Comparison of ENCODE assay signal across 31 cellular contexts in genomic region chr2:55609193-55609794, GRCh38. TPM values are rescaled to one million over a fixed set of nuclear protein-coding genes. Genes with fewer than 3 reads are reported as not detected.
DNase-seq lines count a peak whose midpoint lies in the region; ATAC-seq and TF ChIP-seq lines count a peak whose summit lies in the region.
"Had no signal": no experiment of that assay in that cellular context is flagged by ENCODE, and none has a peak within 500 bp of the region (broad histone marks: within the 10 kb centered on the region; RNA-seq: fewer than 3 reads in every experiment).

No MANE protein-coding gene starts in this region.

- H3K27ac ChIP-seq in body of pancreas (peak overlapping the region; percentile 70 to 89 (median 79)), mesendoderm (ENCODE audit: low read depth, low read length) (no peak overlapping the region), adrenal gland (no peak overlapping the region)
- H3K27ac ChIP-seq: cardiac muscle cell, prostate gland, tibial nerve had no signal

- no peaks in the 10 kb centered on the region for H3K9me3 ChIP-seq in body of pancreas
- no peaks in the 10 kb centered on the region for H3K9me3 ChIP-seq in adrenal gland (replicated peaks in 1 of 3)
- H3K9me3 ChIP-seq: Caco-2, prostate gland, SK-N-SH, tibial nerve had no signal

- ATAC-seq in natural killer cell (no peak), body of pancreas (peak; percentile 37), GM18873 (IDR thresholded peaks at IDR 0.05; ENCODE audit: low FRiP score, unreplicated experiment) (no peak), GM18505 (IDR thresholded peaks at IDR 0.05; ENCODE audit: unreplicated experiment) (no peak)
- no peak for ATAC-seq in natural killer cell treated with Interleukin-12 subunit alpha and Interleukin-12 subunit beta and Interleukin-15 and Interleukin-18, amount 100 ng/mL, for 72 hours
- ATAC-seq: activated CD8-positive, alpha-beta T cell treated with anti-CD3 and anti-CD28 coated beads, Interleukin-2, amount 10 ng/mL, durations not matched to agents 7 days and 5 days; activated naive CD4-positive, alpha-beta T cell treated with anti-CD3 and anti-CD28 coated beads, Interleukin-2, amount 50 U/mL, for 72 hours; esophagus mucosa; stimulated activated effector memory CD8-positive, alpha-beta T cell treated with anti-CD3 and anti-CD28 coated beads, Interleukin-12 subunit alpha, Interleukin-12 subunit beta, amount 100 ng/mL, for 72 hours had no signal

- no peak for TF ChIP-seq CTCF in natural killer cell (IDR thresholded peaks at IDR 0.05)
- no peak for TF ChIP-seq CTCF in body of pancreas (IDR thresholded peaks at IDR 0.05)
- no peak for TF ChIP-seq CTCF in adrenal gland (IDR thresholded peaks at IDR 0.05)

- TF ChIP-seq POLR2A in body of pancreas (IDR thresholded peaks at IDR 0.05) (no peak), adrenal gland (IDR thresholded peaks at IDR 0.05) (no peak), GM18505 (IDR thresholded peaks at IDR 0.05; ENCODE audit: borderline replicate concordance, extremely low read depth, insufficient read depth, insufficient read length) (no peak)

- no peak overlapping the region for H3K4me2 ChIP-seq in mesendoderm (ENCODE audit: low read length)
- H3K4me2 ChIP-seq: SK-N-SH had no signal

- no peak overlapping the region for H4K8ac ChIP-seq in mesendoderm (ENCODE audit: low read depth, low read length)

- H3K9me3 Mint-ChIP-seq in natural killer cell: no peaks in the 10 kb centered on the region
- no peaks in the 10 kb centered on the region for H3K9me3 Mint-ChIP-seq in natural killer cell treated with Interleukin-12 subunit alpha and Interleukin-12 subunit beta and Interleukin-15 and Interleukin-18, amount 100 ng/mL, for 72 hours
- H3K9me3 Mint-ChIP-seq: activated naive CD4-positive, alpha-beta T cell treated with anti-CD3 and anti-CD28 coated beads, Interleukin-2, amount 50 U/mL, for 72 hours; activated T-helper 2 cell treated with anti-CD3 and anti-CD28 coated beads, Interferon-gamma antibody, Interleukin-2, Interleukin-4, amounts not matched to agents 10 μg/mL and 5 μg/mL and 100 μg/mL, durations not matched to agents 14 hours and 24 hours and 36 hours; stimulated activated effector memory CD8-positive, alpha-beta T cell treated with anti-CD3 and anti-CD28 coated beads, Interleukin-12 subunit alpha, Interleukin-12 subunit beta, amount 100 ng/mL, for 72 hours; T-helper 1 cell treated with Interleukin-12 subunit alpha and Interleukin-12 subunit beta and Interleukin-4 antibody, amounts not matched to agents 30 μg/mL and 1 μg/mL, for 36 hours had no signal

- no peak overlapping the region for H4K5ac ChIP-seq in mesendoderm (ENCODE audit: low read length)

- no peak overlapping the region for H3K4ac ChIP-seq in mesendoderm (ENCODE audit: low read depth, low read length)

- no peaks in the 10 kb centered on the region for H3K27me3 Mint-ChIP-seq in natural killer cell (ENCODE audit: low read depth in 2 of 2)
- H3K27me3 Mint-ChIP-seq in natural killer cell treated with Interleukin-12 subunit alpha and Interleukin-12 subunit beta and Interleukin-15 and Interleukin-18, amount 100 ng/mL, for 72 hours: no peaks in the 10 kb centered on the region

- H3K9ac ChIP-seq in mesendoderm (ENCODE audit: low read length): no peak overlapping the region
- H3K9ac ChIP-seq: SK-N-SH had no signal

- no peak overlapping the region for H2BK5ac ChIP-seq in mesendoderm (ENCODE audit: low read length)

- no peak overlapping the region for H3K18ac ChIP-seq in mesendoderm (ENCODE audit: low read length)

- no peak overlapping the region for H2BK15ac ChIP-seq in mesendoderm (replicated peaks; ENCODE audit: low read depth)

- peaks cover 4% of the 10 kb centered on the region for H3K79me2 ChIP-seq in mesendoderm (ENCODE audit: control insufficient read depth, insufficient read depth, low read length)

- 23 to 30% methylated on average over 8 of the region's 8 CpGs for WGBS in body of pancreas, 2 donors
- WGBS in mesendoderm (ENCODE audit: extremely low coverage, insufficient coverage, low lambda C conversion rate): no CpG with 5 or more reads among the region's 8 CpGs
- 76 to 83% (median 79%) methylated on average over 7 to 8 of the region's 8 CpGs for WGBS in adrenal gland, 4 donors

- intact Hi-C loops in natural killer cell (cut with micrococcal nuclease) (no loop called here), body of pancreas (cut with DNase I) (no loop called here), adrenal gland (cut with DNase I) (no loop called here)

- peaks cover 0 to 5% of the 10 kb centered on the region in 2 donors for H3K36me3 ChIP-seq in body of pancreas (replicated peaks in 1 of 2; ENCODE audit: insufficient read depth in 1 of 2, low read depth in 2 of 2)
- H3K36me3 ChIP-seq in mesendoderm (ENCODE audit: control insufficient read depth, insufficient read depth, low read length): no peaks in the 10 kb centered on the region
- H3K36me3 ChIP-seq in adrenal gland (replicated peaks in 1 of 2): peaks cover 0 to 32% of the 10 kb centered on the region in 2 donors
- H3K36me3 ChIP-seq: prostate gland had no signal

- H3K27ac Mint-ChIP-seq in natural killer cell: peak overlapping the region; percentile 27 to 76
- H3K27ac Mint-ChIP-seq in natural killer cell treated with Interleukin-12 subunit alpha and Interleukin-12 subunit beta and Interleukin-15 and Interleukin-18, amount 100 ng/mL, for 72 hours: no peak overlapping the region
- H3K27ac Mint-ChIP-seq: activated CD8-positive, alpha-beta T cell treated with anti-CD3 and anti-CD28 coated beads, Interleukin-2, amount 10 ng/mL, durations not matched to agents 7 days and 5 days; activated T-helper 2 cell treated with anti-CD3 and anti-CD28 coated beads, Interferon-gamma antibody, Interleukin-2, Interleukin-4, amounts not matched to agents 10 μg/mL and 5 μg/mL and 100 μg/mL, durations not matched to agents 14 hours and 24 hours and 36 hours; T-helper 1 cell treated with Interleukin-12 subunit alpha and Interleukin-12 subunit beta and Interleukin-4 antibody, amounts not matched to agents 30 μg/mL and 1 μg/mL, for 36 hours had no signal

- H3K4me3 Mint-ChIP-seq in natural killer cell: no peak overlapping the region
- H3K4me3 Mint-ChIP-seq in natural killer cell treated with Interleukin-12 subunit alpha and Interleukin-12 subunit beta and Interleukin-15 and Interleukin-18, amount 100 ng/mL, for 72 hours: no peak overlapping the region
- H3K4me3 Mint-ChIP-seq: activated CD8-positive, alpha-beta T cell treated with anti-CD3 and anti-CD28 coated beads, Interleukin-2, amount 10 ng/mL, durations not matched to agents 7 days and 5 days; stimulated activated effector memory CD8-positive, alpha-beta T cell treated with anti-CD3 and anti-CD28 coated beads, Interleukin-12 subunit alpha, Interleukin-12 subunit beta, amount 100 ng/mL, for 72 hours; T-helper 1 cell treated with Interleukin-12 subunit alpha and Interleukin-12 subunit beta and Interleukin-4 antibody, amounts not matched to agents 30 μg/mL and 1 μg/mL, for 36 hours had no signal

- no peak overlapping the region for H3K4me3 ChIP-seq in body of pancreas
- H3K4me3 ChIP-seq in mesendoderm (ENCODE audit: low read length): no peak overlapping the region
- H3K4me3 ChIP-seq in adrenal gland: no peak overlapping the region
- H3K4me3 ChIP-seq: cardiac muscle cell, lung, prostate gland, tibial nerve had no signal

- H2AK5ac ChIP-seq in mesendoderm (ENCODE audit: low read length): no peak overlapping the region

- no peak overlapping the region for H3K23ac ChIP-seq in mesendoderm (ENCODE audit: low read length)

- peaks cover 44 to 54% of the 10 kb centered on the region in 2 donors for H3K4me1 Mint-ChIP-seq in natural killer cell
- peaks cover 28 to 33% of the 10 kb centered on the region in 2 donors for H3K4me1 Mint-ChIP-seq in natural killer cell treated with Interleukin-12 subunit alpha and Interleukin-12 subunit beta and Interleukin-15 and Interleukin-18, amount 100 ng/mL, for 72 hours (ENCODE audit: low read depth in 2 of 2)

- H3K36me3 Mint-ChIP-seq in natural killer cell: peaks cover 5% of the 10 kb centered on the region
- peaks cover 2% of the 10 kb centered on the region for H3K36me3 Mint-ChIP-seq in natural killer cell treated with Interleukin-12 subunit alpha and Interleukin-12 subunit beta and Interleukin-15 and Interleukin-18, amount 100 ng/mL, for 72 hours

- H3K56ac ChIP-seq in mesendoderm (ENCODE audit: low read length): peak overlapping the region; percentile 47

- H3K27me3 ChIP-seq in body of pancreas: no peaks in the 10 kb centered on the region
- H3K27me3 ChIP-seq in mesendoderm (ENCODE audit: insufficient read depth, low read length, poor library complexity): no peaks in the 10 kb centered on the region
- H3K27me3 ChIP-seq in adrenal gland: no peaks in the 10 kb centered on the region
- H3K27me3 ChIP-seq: cardiac muscle cell, tibial nerve had no signal

- peaks cover 3% of the 10 kb centered on the region for H3K79me1 ChIP-seq in mesendoderm (ENCODE audit: low read length)

- H3K4me1 ChIP-seq in body of pancreas (peaks cover 62% of the 10 kb centered on the region), mesendoderm (ENCODE audit: control insufficient read depth, low read depth, low read length) (no peaks in the 10 kb centered on the region), adrenal gland (replicated peaks in 1 of 2) (peaks cover 7 to 21% of the 10 kb centered on the region in 2 donors)
- H3K4me1 ChIP-seq: prostate gland had no signal

- H2BK120ac ChIP-seq in mesendoderm (ENCODE audit: low read depth, low read length): no peak overlapping the region

- DNase-seq in natural killer cell (no peak), body of pancreas (peak in 1 of 4 donors; percentile 39), mesendoderm (no peak), adrenal gland (no peak), hepatic stellate cell (ENCODE audit: low spot score) (no peak)
- no peak for DNase-seq in natural killer cell treated with Interleukin-12 subunit alpha and Interleukin-12 subunit beta and Interleukin-15 and Interleukin-18, amount 100 ng/mL, for 72 hours (ENCODE audit: low spot score)
- DNase-seq: activated CD4-positive, CD25-positive, alpha-beta regulatory T cell treated with anti-CD3 and anti-CD28 coated beads, Interleukin-2, amount 50 U/mL, for 72 hours; activated CD8-positive, alpha-beta T cell treated with anti-CD3 and anti-CD28 coated beads, Interleukin-2, amount 10 ng/mL, durations not matched to agents 7 days and 5 days; aorta; Caco-2; cortex of kidney; DMS79; HCEC 1CT; Karpas-422; NCI-H1417 treated with DMSO at 0.1 percent for 48 hours; NCI-H2029 treated with DMSO at 0.1 percent for 48 hours; NCI-H524; OCI-M1; SK-N-SH; stimulated activated CD4-positive, alpha-beta T cell treated with anti-CD3 and anti-CD28 coated beads, Interleukin-15, amount 100 ng/mL, for 24 hours had no signal

RNA-seq across cellular contexts. Expression of gene PPP4R3B, which starts 8.1 kb away (rescaled TPM):
- total RNA-seq in natural killer cell (10 to 100 TPM; 65.1 to 97.9 (median 84.9) TPM), body of pancreas (10 to 100 TPM; 46.4 to 50.1 TPM), adrenal gland (10 to 100 TPM; 47.3 to 89.2 (median 72.0) TPM)
- 10 to 100 TPM; 80.1 to 92.4 TPM for total RNA-seq in natural killer cell treated with Interleukin-12 subunit alpha and Interleukin-12 subunit beta and Interleukin-15 and Interleukin-18, amount 100 ng/mL, for 72 hours
- 25.7 TPM for polyA plus RNA-seq in mesendoderm (2013, experiment 1 of 2)
- polyA plus RNA-seq in mesendoderm (2013, experiment 2 of 2): 25.8 TPM
- 10 to 100 TPM; 22.8 to 75.8 (median 22.9) TPM for polyA plus RNA-seq in adrenal gland

Comparison
In these comparisons a context has a peak if more than half of its experiments do, and no peak if none do; other contexts are left out.
1. H3K27ac Mint-ChIP-seq: peak in natural killer cell (2 of 2); none in natural killer cell treated with Interleukin-12 subunit alpha and Interleukin-12 subunit beta and Interleukin-15 and Interleukin-18, amount 100 ng/mL, for 72 hours (0 of 2).
2. H3K27ac ChIP-seq: peak in body of pancreas (4 of 4); none in mesendoderm (single experiment) and adrenal gland (0 of 5).